ENCODE assay signal across 24 cellular contexts in genomic region chr9:23648651-23649050, GRCh38.
DNase-seq lines count a peak whose midpoint lies in the region; ATAC-seq and TF ChIP-seq lines count a peak whose summit lies in the region.
"Had no signal": no experiment of that assay in that cellular context is flagged by ENCODE, and none has a peak within 500 bp of the region (broad histone marks: within the 10 kb centered on the region; RNA-seq: fewer than 3 reads in every experiment).

No MANE protein-coding gene starts in this region.

- intact Hi-C loops in esophagus muscularis mucosa (cut with DNase I) = no loop called here

- no peaks in the 10 kb centered on the region for H3K4me1 ChIP-seq in esophagus muscularis mucosa
- H3K4me1 ChIP-seq: BE2C, BLaER1 had no signal

- WGBS in esophagus muscularis mucosa = 59% methylated on average over 2 of the region's 2 CpGs

- H3K4me3 ChIP-seq in esophagus muscularis mucosa = no peak overlapping the region
- H3K4me3 ChIP-seq: BLaER1, GM12878 had no signal

- no peaks in the 10 kb centered on the region for H3K9me3 ChIP-seq in esophagus muscularis mucosa
- H3K9me3 ChIP-seq: BE2C, BLaER1 had no signal

- no peak for TF ChIP-seq POLR2A in esophagus muscularis mucosa (IDR thresholded peaks at IDR 0.05; ENCODE audit: low read depth)

- DNase-seq in NCI-H82 treated with DMSO at 0.1 percent for 48 hours (lab: John Stamatoyannopoulos, UW; ENCODE audit: unreplicated experiment) (peak; percentile 7), esophagus muscularis mucosa (ENCODE audit: extremely low spot score) (peak; percentile 83), myocyte (ENCODE audit: low read depth) (peak; percentile 51), HuH-7 (ENCODE audit: low spot score) (no peak)
- no peak for DNase-seq in activated effector memory CD4-positive, alpha-beta T cell treated with anti-CD3 and anti-CD28 coated beads, Interleukin-2, amount 50 U/mL, for 16 hours
- no peak for DNase-seq in activated CD4-positive, alpha-beta T cell treated with anti-CD3 and anti-CD28 coated beads, Interleukin-2, amount 50 U/mL, for 4 hours
- DNase-seq: 8988T; ACHN; BE2C; C1 segment of cervical spinal cord; CD4-positive, alpha-beta memory T cell; CD4-positive, CD25-positive, alpha-beta regulatory T cell; CD8-positive, alpha-beta memory T cell; COR-L47; DMS 273 treated with DMSO at 0.1 percent for 48 hours; DMS153; DMS53; DMS79; DND-41; EL; GDM1 had no signal

- H3K36me3 ChIP-seq in esophagus muscularis mucosa = no peaks in the 10 kb centered on the region
- H3K36me3 ChIP-seq: BE2C, BLaER1 had no signal

- ATAC-seq in HG02623 (IDR thresholded peaks at IDR 0.05; ENCODE audit: unreplicated experiment) = no peak
- ATAC-seq: GM12878 had no signal

- no peaks in the 10 kb centered on the region for H3K27me3 ChIP-seq in esophagus muscularis mucosa
- H3K27me3 ChIP-seq: BE2C, BLaER1 had no signal

- no peak for TF ChIP-seq EP300 in esophagus muscularis mucosa (IDR thresholded peaks at IDR 0.05)

- no peak overlapping the region for H3K27ac ChIP-seq in esophagus muscularis mucosa (replicated peaks in 1 of 4)
- H3K27ac ChIP-seq: BLaER1 had no signal

- TF ChIP-seq CTCF in esophagus muscularis mucosa (IDR thresholded peaks at IDR 0.05) = no peak

Comparison
In these comparisons a context has a peak if more than half of its experiments do, and no peak if none do; other contexts are left out.
1. DNase-seq: peak in NCI-H82 treated with DMSO at 0.1 percent for 48 hours (single experiment), esophagus muscularis mucosa (single experiment) and myocyte (single experiment); none in HuH-7 (single experiment), activated effector memory CD4-positive, alpha-beta T cell treated with anti-CD3 and anti-CD28 coated beads, Interleukin-2, amount 50 U/mL, for 16 hours (single experiment) and activated CD4-positive, alpha-beta T cell treated with anti-CD3 and anti-CD28 coated beads, Interleukin-2, amount 50 U/mL, for 4 hours (0 of 2).